Comparison of ENCODE assay signal across 8 cellular contexts in the genomic region with DNA sequence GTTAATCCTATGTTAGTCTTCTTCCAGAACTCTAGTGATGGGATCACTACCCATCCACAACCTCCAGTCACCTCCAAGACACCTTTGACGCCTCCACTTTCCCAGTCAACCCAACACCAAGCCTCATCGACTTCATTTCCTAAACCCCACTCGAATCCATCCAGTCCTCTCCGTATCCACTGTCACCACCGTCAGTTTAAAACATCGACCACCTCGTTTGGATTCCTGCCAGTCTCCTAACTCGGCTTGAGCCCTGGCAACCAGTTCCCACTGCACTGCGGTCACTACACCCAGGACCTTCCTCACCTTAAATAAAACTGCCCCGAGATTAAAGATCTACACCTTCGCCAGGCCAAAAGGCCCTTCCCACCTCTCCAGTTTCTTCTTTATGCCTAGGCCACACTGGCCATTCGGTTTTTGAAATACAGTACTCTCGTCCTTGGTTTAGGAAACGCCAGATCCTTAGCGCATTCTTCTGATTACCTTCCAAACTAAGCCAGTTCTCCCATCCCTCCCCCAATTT. TPM values are rescaled to one million over a fixed set of nuclear protein-coding genes. Genes with fewer than 3 reads are reported as not detected.
DNase-seq lines count a peak whose midpoint lies in the region; ATAC-seq and TF ChIP-seq lines count a peak whose summit lies in the region.

No MANE protein-coding gene starts in this region.

- H3K9me3 Mint-ChIP-seq in WTC11 = no peaks in the 10 kb centered on the region
- H3K9me3 Mint-ChIP-seq in stimulated activated naive B cell treated with anti-CD40 and anti-IgM and Interleukin-4, amounts not matched to agents 10 μg/mL and 1 μg/mL and 100 μg/mL, for 72 hours = no peaks in the 10 kb centered on the region

- H3K9me3 ChIP-seq in iPS-15b (ENCODE audit: control insufficient read depth, insufficient read depth, low read length) = no peaks in the 10 kb centered on the region

- peak overlapping the region; percentile 74 for H3K9ac ChIP-seq in iPS-15b (ENCODE audit: low read depth, low read length)

- no peaks in the 10 kb centered on the region for H3K36me3 ChIP-seq in iPS-15b (ENCODE audit: control insufficient read depth, insufficient read depth, low read length)

- H3K27me3 Mint-ChIP-seq in WTC11 (ENCODE audit: low read depth) = peaks cover 2% of the 10 kb centered on the region; the same call in 1 of the 2 replicates
- no peaks in the 10 kb centered on the region for H3K27me3 Mint-ChIP-seq in stimulated activated naive B cell treated with anti-CD40 and anti-IgM and Interleukin-4, amounts not matched to agents 10 μg/mL and 1 μg/mL and 100 μg/mL, for 72 hours

- peaks cover 5% of the 10 kb centered on the region for H3K4me1 ChIP-seq in iPS-15b (ENCODE audit: control insufficient read depth, insufficient read depth, low read length)

- no peak for TF ChIP-seq CTCF in WTC11 (IDR thresholded peaks at IDR 0.05)

- DNase-seq in DMS53 (lab: John Stamatoyannopoulos, UW) (peak; percentile 42), DMS53 treated with DMSO at 0.1 percent for 48 hours (lab: John Stamatoyannopoulos, UW; ENCODE audit: unreplicated experiment) (no peak), WTC11 (ENCODE audit: low spot score) (no peak), HCEC 1CT (no peak), SW 1271 (lab: John Stamatoyannopoulos, UW) (no peak), NCI-H1092 treated with DMSO at 0.1 percent for 48 hours (lab: John Stamatoyannopoulos, UW) (no peak)
- no peak for DNase-seq in stimulated activated naive B cell treated with anti-CD40 and anti-IgM and Interleukin-4, amounts not matched to agents 10 μg/mL and 1 μg/mL and 100 μg/mL, for 72 hours

- peak overlapping the region; percentile 96 for H3K27ac Mint-ChIP-seq in WTC11
- H3K27ac Mint-ChIP-seq in stimulated activated naive B cell treated with anti-CD40 and anti-IgM and Interleukin-4, amounts not matched to agents 10 μg/mL and 1 μg/mL and 100 μg/mL, for 72 hours = peak overlapping the region; percentile 96

- H3K27me3 ChIP-seq in iPS-15b (ENCODE audit: control insufficient read depth, insufficient read depth, low read length) = no peaks in the 10 kb centered on the region

- CTCF ChIA-PET in WTC11 (lab: Charles Lee) = interaction anchor here (2.1 kb wide), 1 partner anchor 87 kb away, joined by 12 read pairs; no protein-coding TSS in a partner anchor

- POLR2A ChIA-PET in WTC11 (lab: Charles Lee) = no interaction called here

- H3K4me1 Mint-ChIP-seq in WTC11 = peaks cover 21% of the 10 kb centered on the region
- H3K4me1 Mint-ChIP-seq in stimulated activated naive B cell treated with anti-CD40 and anti-IgM and Interleukin-4, amounts not matched to agents 10 μg/mL and 1 μg/mL and 100 μg/mL, for 72 hours = peaks cover 33 to 51% of the 10 kb centered on the region in 2 donors

- peak overlapping the region; percentile 94 for H3K4me3 ChIP-seq in iPS-15b (ENCODE audit: low read depth, low read length)

- ATAC-seq in WTC11 = no peak
- ATAC-seq in stimulated activated naive B cell treated with anti-CD40 and anti-IgM and Interleukin-4, amounts not matched to agents 10 μg/mL and 1 μg/mL and 100 μg/mL, for 72 hours (replicated peaks) = no peak

- peak overlapping the region; percentile 90 for H3K4me3 Mint-ChIP-seq in WTC11
- H3K4me3 Mint-ChIP-seq in stimulated activated naive B cell treated with anti-CD40 and anti-IgM and Interleukin-4, amounts not matched to agents 10 μg/mL and 1 μg/mL and 100 μg/mL, for 72 hours = peak overlapping the region; percentile 87 to 92

- H3K36me3 Mint-ChIP-seq in WTC11 = peaks cover 2% of the 10 kb centered on the region; the same call in 1 of the 2 replicates
- H3K36me3 Mint-ChIP-seq in stimulated activated naive B cell treated with anti-CD40 and anti-IgM and Interleukin-4, amounts not matched to agents 10 μg/mL and 1 μg/mL and 100 μg/mL, for 72 hours = peaks cover 15 to 19% of the 10 kb centered on the region in 2 donors

TF ChIP-seq in WTC11, 78 proteins besides CTCF, POLR2A, EP300 and RAD21:
- TF ChIP-seq NR1H2 (CRISPR knock-in tag; IDR thresholded peaks at IDR 0.05) = no peak
- no peak for TF ChIP-seq SOX15 (CRISPR knock-in tag; IDR thresholded peaks at IDR 0.05)
- no peak for TF ChIP-seq ATF1 (CRISPR knock-in tag; IDR thresholded peaks at IDR 0.05)
- no peak for TF ChIP-seq RELA (CRISPR knock-in tag; IDR thresholded peaks at IDR 0.05; ENCODE audit: borderline replicate concordance)
- TF ChIP-seq, protein P1, sequence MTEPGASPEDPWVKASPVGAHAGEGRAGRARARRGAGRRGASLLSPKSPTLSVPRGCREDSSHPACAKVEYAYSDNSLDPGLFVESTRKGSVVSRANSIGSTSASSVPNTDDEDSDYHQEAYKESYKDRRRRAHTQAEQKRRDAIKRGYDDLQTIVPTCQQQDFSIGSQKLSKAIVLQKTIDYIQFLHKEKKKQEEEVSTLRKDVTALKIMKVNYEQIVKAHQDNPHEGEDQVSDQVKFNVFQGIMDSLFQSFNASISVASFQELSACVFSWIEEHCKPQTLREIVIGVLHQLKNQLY (CRISPR knock-in tag; IDR thresholded peaks at IDR 0.05) = no peak
- no peak for TF ChIP-seq TEAD1 (CRISPR knock-in tag; IDR thresholded peaks at IDR 0.05)
- TF ChIP-seq ZNF121 (CRISPR knock-in tag; IDR thresholded peaks at IDR 0.05) = no peak
- TF ChIP-seq ZNF396 (CRISPR knock-in tag; IDR thresholded peaks at IDR 0.05; ENCODE audit: borderline replicate concordance) = no peak
- TF ChIP-seq, protein P2, sequence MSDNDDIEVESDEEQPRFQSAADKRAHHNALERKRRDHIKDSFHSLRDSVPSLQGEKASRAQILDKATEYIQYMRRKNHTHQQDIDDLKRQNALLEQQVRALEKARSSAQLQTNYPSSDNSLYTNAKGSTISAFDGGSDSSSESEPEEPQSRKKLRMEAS (CRISPR knock-in tag; IDR thresholded peaks at IDR 0.05) = no peak

RNA-seq across cellular contexts. Expression of a gene that starts 1.2 kb away (rescaled TPM):
- 42.0 to 50.0 TPM (median 45.1 TPM) in 3 replicates for total RNA-seq in WTC11 (2021)

RNA-seq across cellular contexts. Expression of a gene that starts 24.7 kb away (rescaled TPM):
- total RNA-seq in WTC11 (2021) = 77.0 to 88.7 TPM (median 78.4 TPM) in 3 replicates
